Comparison of ENCODE assay signal across 8 cellular contexts in genomic region chr12:111444314-111444705, GRCh38. TPM values are rescaled to one million over a fixed set of nuclear protein-coding genes. Genes with fewer than 3 reads are reported as not detected.
DNase-seq lines count a peak whose midpoint lies in the region; ATAC-seq and TF ChIP-seq lines count a peak whose summit lies in the region.

No MANE protein-coding gene starts in this region.

- no peaks in the 10 kb centered on the region for H3K9me2 ChIP-seq in GM23248 (ENCODE audit: insufficient read depth)

- H3K4me1 Mint-ChIP-seq in type B pancreatic cell (ENCODE audit: unreplicated experiment): peaks cover 14% of the 10 kb centered on the region

- H3K27ac ChIP-seq in GM23248: peak overlapping the region; percentile 63
- H3K27ac ChIP-seq in gastroesophageal sphincter: peak overlapping the region in 3 of 4 donors; percentile 57 to 71 (median 63)

- no peak overlapping the region for H3K4me3 Mint-ChIP-seq in type B pancreatic cell

- peaks cover 85% of the 10 kb centered on the region for H3F3A ChIP-seq in GM23248 (ENCODE audit: insufficient read depth)

- no peaks in the 10 kb centered on the region for H3K9me3 Mint-ChIP-seq in type B pancreatic cell

- TF ChIP-seq EP300 in gastroesophageal sphincter (IDR thresholded peaks at IDR 0.05): no peak

- peaks cover 82% of the 10 kb centered on the region for H3K79me2 ChIP-seq in GM23248 (ENCODE audit: insufficient read depth)

- H3K27me3 Mint-ChIP-seq in type B pancreatic cell: no peaks in the 10 kb centered on the region

- no peak overlapping the region for H3K4me3 ChIP-seq in GM23248
- no peak overlapping the region for H3K4me3 ChIP-seq in NB4 (ENCODE audit: low read depth, low read length)
- no peak overlapping the region for H3K4me3 ChIP-seq in gastroesophageal sphincter

- H4K20me1 ChIP-seq in GM23248 (ENCODE audit: insufficient read depth): peaks cover 4% of the 10 kb centered on the region

- DNase-seq in GM23248: no peak
- peak; percentile 62 for DNase-seq in NB4 (ENCODE audit: low read depth)
- peak; percentile 6 for DNase-seq in type B pancreatic cell (ENCODE audit: extremely low spot score, unreplicated experiment)
- no peak for DNase-seq in GDM1 (lab: John Stamatoyannopoulos, UW)
- no peak for DNase-seq in OCI-M2 (lab: John Stamatoyannopoulos, UW; ENCODE audit: unreplicated experiment)
- DNase-seq in NCI-H2171 treated with DMSO at 0.1 percent for 48 hours (lab: John Stamatoyannopoulos, UW): no peak

- peaks cover 12% of the 10 kb centered on the region; the same call in 1 of the 2 replicates for H3K36me3 ChIP-seq in GM23248 (ENCODE audit: low read depth)
- peaks cover 0 to 86% of the 10 kb centered on the region in 2 donors for H3K36me3 ChIP-seq in gastroesophageal sphincter

- H2AFZ ChIP-seq in GM23248: no peak overlapping the region

- ATAC-seq in GM18511 (IDR thresholded peaks at IDR 0.05; ENCODE audit: unreplicated experiment) (peak; percentile 41), gastroesophageal sphincter (no peak)

- WGBS in GM23248 (ENCODE audit: low coverage in 1 of 2, low lambda C conversion rate in 2 of 2, missing lambda C conversion rate in 2 of 2), 2 experiments: 90 to 94% methylated on average over 3 of the region's 3 CpGs
- 79 to 100% methylated on average over 1 to 2 of the region's 3 CpGs for WGBS in gastroesophageal sphincter (ENCODE audit: low coverage in 1 of 2), 2 donors

- H3K4me1 ChIP-seq in GM23248 (ENCODE audit: insufficient read depth): peaks cover 19% of the 10 kb centered on the region
- peaks cover 0 to 87% (median 25%) of the 10 kb centered on the region in 3 donors for H3K4me1 ChIP-seq in gastroesophageal sphincter

- H3K27me3 ChIP-seq in GM23248 (replicated peaks; ENCODE audit: insufficient read depth): no peaks in the 10 kb centered on the region
- H3K27me3 ChIP-seq in gastroesophageal sphincter: no peaks in the 10 kb centered on the region

- no peak overlapping the region for H3K27ac Mint-ChIP-seq in type B pancreatic cell

- no peaks in the 10 kb centered on the region for H3K9me3 ChIP-seq in GM23248 (ENCODE audit: low read depth)
- no peaks in the 10 kb centered on the region for H3K9me3 ChIP-seq in gastroesophageal sphincter

- H3K9ac ChIP-seq in GM23248: no peak overlapping the region

- in situ Hi-C loops in GM23248 (cut with MboI): no loop called here

- peaks cover 12% of the 10 kb centered on the region for H3K36me3 Mint-ChIP-seq in type B pancreatic cell

- TF ChIP-seq POLR2A in NB4 (IDR thresholded peaks at IDR 0.05; ENCODE audit: extremely low read depth, insufficient read length): no peak
- no peak for TF ChIP-seq POLR2A in gastroesophageal sphincter (IDR thresholded peaks at IDR 0.05)

- no peak overlapping the region for H3K4me2 ChIP-seq in GM23248 (ENCODE audit: unreplicated experiment)

- TF ChIP-seq CTCF in NB4 (IDR thresholded peaks at IDR 0.05; ENCODE audit: low read depth, low read length) (no peak), gastroesophageal sphincter (IDR thresholded peaks at IDR 0.05) (no peak), type B pancreatic cell (conservative IDR thresholded peaks at IDR 0.05) (no peak)

RNA-seq across cellular contexts. Expression of gene SH2B3, which starts 38.6 kb away (rescaled TPM):
- 39.1 and 42.8 TPM in 2 replicates for total RNA-seq in GM23248 (2014; rRNA removed; shearing (Covaris generic))
- 9.2 and 9.4 TPM in 2 replicates for polyA plus RNA-seq in GM23248 (2016; fragmentation: Nextera tagmentation; extraction: Ambion mirVana)
- 10 to 100 TPM; 17.0 to 33.1 (median 23.3) TPM for total RNA-seq in gastroesophageal sphincter
- total RNA-seq in type B pancreatic cell (ENCODE audit: low replicate concordance): 2.4 and 5.2 TPM in 2 replicates

Comparison
In these comparisons a context has a peak if more than half of its experiments do, and no peak if none do; other contexts are left out.
1. DNase-seq: peak in NB4 (single experiment) and type B pancreatic cell (single experiment); none in GM23248 (single experiment), GDM1 (single experiment), OCI-M2 (single experiment) and NCI-H2171 treated with DMSO at 0.1 percent for 48 hours (single experiment).